Comparison of ENCODE assay signal across 17 cellular contexts in the genomic region with DNA sequence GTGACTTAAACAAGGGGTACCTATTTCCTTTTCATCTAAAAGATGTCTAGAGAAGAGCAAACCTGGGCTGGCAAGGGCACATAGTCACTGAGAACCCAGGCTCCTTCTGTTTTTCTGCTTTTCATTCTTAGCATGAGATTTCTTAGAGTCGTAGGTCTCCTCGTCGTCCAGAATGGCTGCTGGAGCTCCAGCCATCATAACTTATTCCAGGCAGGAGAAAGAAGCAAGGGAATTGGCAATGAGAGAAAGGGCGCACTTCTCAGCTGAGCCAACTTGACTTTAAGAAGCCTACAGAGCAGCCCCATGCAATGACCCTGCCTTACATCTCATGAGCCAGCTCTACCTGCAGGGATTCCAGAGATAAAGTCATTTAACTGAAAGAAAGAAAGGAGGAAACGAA.
DNase-seq lines count a peak whose midpoint lies in the region; ATAC-seq, FAIRE-seq and TF ChIP-seq lines count a peak whose summit lies in the region.
"Had no signal": no experiment of that assay in that cellular context is flagged by ENCODE, and none has a peak within 500 bp of the region (broad histone marks: within the 10 kb centered on the region; RNA-seq: fewer than 3 reads in every experiment).

No MANE protein-coding gene starts in this region.

- H3K9me3 ChIP-seq in K562 (replicated peaks; ENCODE audit: control insufficient read depth, insufficient read depth, low read depth, low read length) (no peaks in the 10 kb centered on the region), trophoblast cell (ENCODE audit: insufficient read depth, low read depth, low read length) (no peaks in the 10 kb centered on the region)

- H3K4me2 ChIP-seq in K562 (ENCODE audit: insufficient read depth, low read length) (no peak overlapping the region), trophoblast cell (ENCODE audit: low read length) (no peak overlapping the region)

- H2BK12ac ChIP-seq in trophoblast cell (ENCODE audit: low read length), result no peak overlapping the region

- no peak overlapping the region for H3K4ac ChIP-seq in trophoblast cell (ENCODE audit: low read depth, low read length)

- DNase-seq in K562 (ENCODE audit: extremely low read depth in 1 of 4, low spot score in 3 of 4), result no peak
- no peak for DNase-seq in trophoblast cell
- no peak for DNase-seq in stimulated activated effector memory CD8-positive, alpha-beta T cell treated with anti-CD3 and anti-CD28 coated beads, Interleukin-12 subunit alpha, Interleukin-12 subunit beta, amount 100 ng/mL, for 72 hours (ENCODE audit: low spot score in 2 of 2)
- no peak for DNase-seq in coronary artery (ENCODE audit: low spot score)
- DNase-seq in MV-4-11 (lab: John Stamatoyannopoulos, UW), result no peak
- no peak for DNase-seq in DMS153 (lab: John Stamatoyannopoulos, UW)
- DNase-seq in activated T-cell treated with anti-CD3 and anti-CD28 coated beads, Interleukin-2, amount 50 U/mL, for 4 hours, result no peak
- DNase-seq: C1 segment of cervical spinal cord; Calu3; CD4-positive, alpha-beta memory T cell; COR-L47; DND-41; GOT3; H7; HCEC 1CT had no signal

- ATAC-seq in K562, result no peak
- no peak for ATAC-seq in stimulated activated effector memory CD8-positive, alpha-beta T cell treated with anti-CD3 and anti-CD28 coated beads, Interleukin-12 subunit alpha, Interleukin-12 subunit beta, amount 100 ng/mL, for 72 hours
- ATAC-seq in activated T-cell treated with anti-CD3 and anti-CD28 coated beads, Interleukin-2, amount 50 U/mL, for 4 hours, result no peak

- no peak overlapping the region for H2BK5ac ChIP-seq in trophoblast cell (ENCODE audit: low read depth, low read length, poor library complexity)

- H3K9ac ChIP-seq in K562 (ENCODE audit: insufficient read depth in 1 of 2, low read depth in 2 of 2, low read length in 2 of 2) (no peak overlapping the region), trophoblast cell (ENCODE audit: low read length) (no peak overlapping the region)

- no peak overlapping the region for H2AK5ac ChIP-seq in trophoblast cell (ENCODE audit: low read length)

- H3K9me3 Mint-ChIP-seq in stimulated activated effector memory CD8-positive, alpha-beta T cell treated with anti-CD3 and anti-CD28 coated beads, Interleukin-12 subunit alpha, Interleukin-12 subunit beta, amount 100 ng/mL, for 72 hours, result peaks cover 3% of the 10 kb centered on the region
- no peaks in the 10 kb centered on the region for H3K9me3 Mint-ChIP-seq in activated T-cell treated with anti-CD3 and anti-CD28 coated beads, Interleukin-2, amount 50 U/mL, for 4 hours

- POLR2A ChIA-PET in K562 (lab: Yijun Ruan, JAX), result interaction anchor here (0.6 to 0.9 kb wide), 2 partner anchors 11 to 83 kb away, joined by 3 to 4 read pairs; no protein-coding TSS in a partner anchor

- peaks cover 5% of the 10 kb centered on the region for H3K27me3 Mint-ChIP-seq in activated T-cell treated with anti-CD3 and anti-CD28 coated beads, Interleukin-2, amount 50 U/mL, for 4 hours (ENCODE audit: low read depth)

- no peak overlapping the region for H4K8ac ChIP-seq in trophoblast cell (ENCODE audit: low read depth, low read length)

- 0 out of 2 replicates have a peak, but pooled peaks cover 4% of the 10 kb centered on the region for H4K20me1 ChIP-seq in K562 (replicated peaks; ENCODE audit: control insufficient read depth, insufficient read depth, low read length)

- H2AFZ ChIP-seq in K562 (ENCODE audit: low read depth, low read length) (no peak overlapping the region), trophoblast cell (ENCODE audit: insufficient read depth, low read length, poor library complexity) (no peak overlapping the region)

- no peak for TF ChIP-seq POLR2A in K562 (conservative IDR thresholded peaks at IDR 0.05)

- no TSS peak for BruUV-seq in K562 (replicated peaks; lab: Mats Ljungman, UMichigan)

- 0% methylated on average over 5 of the region's 5 CpGs for WGBS in K562 (ENCODE audit: insufficient coverage, low coverage, missing lambda C conversion rate)
- WGBS in trophoblast cell (ENCODE audit: extremely low coverage, insufficient coverage, insufficient read length), result no CpG with 5 or more reads among the region's 5 CpGs

- no peaks in the 10 kb centered on the region for H3K36me3 ChIP-seq in K562 (ENCODE audit: control insufficient read depth, insufficient read depth, low read length)
- no peaks in the 10 kb centered on the region for H3K36me3 ChIP-seq in trophoblast cell (ENCODE audit: control insufficient read depth in 1 of 2, insufficient read depth in 2 of 2, low read length in 2 of 2)

- no peak overlapping the region for H3K18ac ChIP-seq in trophoblast cell (ENCODE audit: low read length)

- no peak overlapping the region for H2BK120ac ChIP-seq in trophoblast cell (ENCODE audit: insufficient read depth, low read length, poor library complexity)

- H3K4me1 ChIP-seq in K562 (replicated peaks in 1 of 2; ENCODE audit: control insufficient read depth in 2 of 2, insufficient read depth in 2 of 2, low read length in 2 of 2) (peaks cover 0 to 2% of the 10 kb centered on the region in 2 experiments; a peak in 3 of 5 replicates), trophoblast cell (ENCODE audit: control insufficient read depth in 1 of 2, insufficient read depth in 2 of 2, low read length in 2 of 2) (peaks cover 3 to 6% of the 10 kb centered on the region in 2 experiments)

- no peak overlapping the region for H4K12ac ChIP-seq in trophoblast cell (ENCODE audit: low read depth, low read length)

- FAIRE-seq in K562 (lab: Jason Lieb, UNC), result no peak
- FAIRE-seq: G401.6, GM12892 had no signal

- TF ChIP-seq CTCF in K562 (IDR thresholded peaks at IDR 0.05 in 2 of 3, conservative IDR thresholded peaks at IDR 0.05 in 1 of 3; ENCODE audit: insufficient read depth in 2 of 3, low read depth in 1 of 3, low read length in 3 of 3), result no peak
- TF ChIP-seq CTCF in coronary artery (IDR thresholded peaks at IDR 0.05), result no peak

- CTCF ChIA-PET in K562 (lab: Yijun Ruan, JAX; ENCODE audit: low intra/inter-chr PET ratio), result no interaction called here

- no peaks in the 10 kb centered on the region for H3K79me2 ChIP-seq in K562 (ENCODE audit: control insufficient read depth, insufficient read depth, low read length)
- no peaks in the 10 kb centered on the region for H3K79me2 ChIP-seq in trophoblast cell (ENCODE audit: control insufficient read depth, insufficient read depth, low read length, poor library complexity)

- no peak overlapping the region for H3K4me3 Mint-ChIP-seq in stimulated activated effector memory CD8-positive, alpha-beta T cell treated with anti-CD3 and anti-CD28 coated beads, Interleukin-12 subunit alpha, Interleukin-12 subunit beta, amount 100 ng/mL, for 72 hours
- no peak overlapping the region for H3K4me3 Mint-ChIP-seq in activated T-cell treated with anti-CD3 and anti-CD28 coated beads, Interleukin-2, amount 50 U/mL, for 4 hours
- H3K4me3 Mint-ChIP-seq: CD4-positive, alpha-beta memory T cell had no signal

- no peaks in the 10 kb centered on the region for H3K9me1 ChIP-seq in K562 (ENCODE audit: control insufficient read depth, insufficient read depth, low read length)

- no peaks in the 10 kb centered on the region for H3K36me3 Mint-ChIP-seq in stimulated activated effector memory CD8-positive, alpha-beta T cell treated with anti-CD3 and anti-CD28 coated beads, Interleukin-12 subunit alpha, Interleukin-12 subunit beta, amount 100 ng/mL, for 72 hours
- H3K36me3 Mint-ChIP-seq in activated T-cell treated with anti-CD3 and anti-CD28 coated beads, Interleukin-2, amount 50 U/mL, for 4 hours (ENCODE audit: insufficient read depth), result no peaks in the 10 kb centered on the region
- H3K36me3 Mint-ChIP-seq: CD4-positive, alpha-beta memory T cell had no signal

- in situ Hi-C loops in K562 (cut with MboI), result no loop called here

- no peak overlapping the region for H3K27ac ChIP-seq in K562 (ENCODE audit: extremely low read depth, low read depth, low read length)
- no peak overlapping the region for H3K27ac ChIP-seq in trophoblast cell (ENCODE audit: low read depth, low read length)
- H3K27ac ChIP-seq in coronary artery, result no peak overlapping the region

- H3K27ac Mint-ChIP-seq in stimulated activated effector memory CD8-positive, alpha-beta T cell treated with anti-CD3 and anti-CD28 coated beads, Interleukin-12 subunit alpha, Interleukin-12 subunit beta, amount 100 ng/mL, for 72 hours, result peak overlapping the region; percentile 20
- H3K27ac Mint-ChIP-seq: CD4-positive, alpha-beta memory T cell had no signal

- H3K4me1 Mint-ChIP-seq in stimulated activated effector memory CD8-positive, alpha-beta T cell treated with anti-CD3 and anti-CD28 coated beads, Interleukin-12 subunit alpha, Interleukin-12 subunit beta, amount 100 ng/mL, for 72 hours, result no peaks in the 10 kb centered on the region
- H3K4me1 Mint-ChIP-seq in activated T-cell treated with anti-CD3 and anti-CD28 coated beads, Interleukin-2, amount 50 U/mL, for 4 hours (ENCODE audit: low read depth), result no peaks in the 10 kb centered on the region
- H3K4me1 Mint-ChIP-seq: CD4-positive, alpha-beta memory T cell had no signal

- intact Hi-C loops in K562 (cut with micrococcal nuclease), result no loop called here

- no peak for TF ChIP-seq EP300 in K562 (IDR thresholded peaks at IDR 0.05; ENCODE audit: low read length)

- no peaks in the 10 kb centered on the region for H3K79me1 ChIP-seq in trophoblast cell (ENCODE audit: low read length)

- no peak for TF ChIP-seq RAD21 in K562 (CRISPR knock-in tag; conservative IDR thresholded peaks at IDR 0.05 in 1 of 2, IDR thresholded peaks at IDR 0.05 in 1 of 2)

- no peak overlapping the region for H4K91ac ChIP-seq in trophoblast cell (ENCODE audit: low read depth, low read length)

- peak overlapping the region; percentile 67 for H3K23ac ChIP-seq in trophoblast cell (ENCODE audit: low read length)

- H3K4me3 ChIP-seq in K562 (no peak overlapping the region), trophoblast cell (ENCODE audit: low read depth, low read length) (no peak overlapping the region), coronary artery (no peak overlapping the region)

- H3K14ac ChIP-seq in trophoblast cell (ENCODE audit: low read length), result no peak overlapping the region

- H3K27me3 ChIP-seq in K562 (ENCODE audit: control insufficient read depth in 2 of 2, insufficient read depth in 2 of 2, low read length in 2 of 2), result peaks cover 8 to 36% of the 10 kb centered on the region in 2 experiments; a peak in 4 of 5 replicates
- no peaks in the 10 kb centered on the region for H3K27me3 ChIP-seq in trophoblast cell (ENCODE audit: insufficient read depth, low read length)

TF ChIP-seq in K562, 482 proteins besides CTCF, POLR2A, EP300 and RAD21 (continues in another document):
- TF ChIP-seq RBM25 (IDR thresholded peaks at IDR 0.05; ENCODE audit: low read depth, low read length, severe bottlenecking) (peak; percentile 79), ZBTB34 (CRISPR knock-in tag; IDR thresholded peaks at IDR 0.05) (no peak)
